ENCODE assay signal across 16 cellular contexts in genomic region chr7:134691820-134692705, GRCh38. TPM values are rescaled to one million over a fixed set of nuclear protein-coding genes. Genes with fewer than 3 reads are reported as not detected.
DNase-seq lines count a peak whose midpoint lies in the region; ATAC-seq and TF ChIP-seq lines count a peak whose summit lies in the region.
"Had no signal": no experiment of that assay in that cellular context is flagged by ENCODE, and none has a peak within 500 bp of the region (broad histone marks: within the 10 kb centered on the region; RNA-seq: fewer than 3 reads in every experiment).

No MANE protein-coding gene starts in this region.

- CTCF ChIA-PET in activated CD8-positive, alpha-beta T cell treated with anti-CD3 and anti-CD28 coated beads, Interleukin-2, amount 10 ng/mL, durations not matched to agents 7 days and 5 days (lab: Charles Lee), result interaction anchor here (1.0 to 2.1 kb wide), 3 partner anchors 9 to 59 kb away, joined by 3 to 8 read pairs (median 4); no protein-coding TSS in a partner anchor

- no peak overlapping the region for H2AFZ ChIP-seq in osteoblast (ENCODE audit: low read length)

- H3K79me2 ChIP-seq in osteoblast (ENCODE audit: insufficient read depth, low read length), result no peaks in the 10 kb centered on the region

- no peaks in the 10 kb centered on the region for H4K20me1 ChIP-seq in osteoblast (ENCODE audit: insufficient read depth, low read length)

- DNase-seq in right cardiac atrium, result peak in 2 of 3 donors; percentile 18 to 49
- DNase-seq in left ventricle myocardium superior, result no peak
- DNase-seq in coronary artery (ENCODE audit: low spot score), result no peak
- no peak for DNase-seq in osteoblast (ENCODE audit: insufficient read length, low spot score, missing footprints)
- peak; percentile 56 to 75 for DNase-seq in aorta
- DNase-seq in HuH-7.5 (ENCODE audit: low spot score), result no peak
- DNase-seq in activated CD8-positive, alpha-beta T cell treated with anti-CD3 and anti-CD28 coated beads, Interleukin-2, amount 10 ng/mL, durations not matched to agents 7 days and 5 days, result no peak
- DNase-seq in WERI-Rb-1, result no peak
- DNase-seq: anterior cingulate cortex; glutamatergic neuron; NCI-H1092; NCI-H774; stimulated activated naive CD8-positive, alpha-beta T cell treated with anti-CD3 and anti-CD28 coated beads, Interleukin-15, Interleukin-2, amounts not matched to agents 100 U/mL and 50 U/mL, for 24 hours; T-cell had no signal

- H3K9me3 Mint-ChIP-seq in activated CD8-positive, alpha-beta T cell treated with anti-CD3 and anti-CD28 coated beads, Interleukin-2, amount 10 ng/mL, durations not matched to agents 7 days and 5 days (ENCODE audit: insufficient read depth), result no peaks in the 10 kb centered on the region
- H3K9me3 Mint-ChIP-seq: T-cell had no signal

- TF ChIP-seq CTCF in coronary artery (IDR thresholded peaks at IDR 0.05) (no peak), osteoblast (IDR thresholded peaks at IDR 0.05; ENCODE audit: extremely low read depth, low read depth, low read length) (no peak), WERI-Rb-1 (IDR thresholded peaks at IDR 0.05; ENCODE audit: low read depth, low read length) (no peak)

- H3K9me3 ChIP-seq in right cardiac atrium (ENCODE audit: control insufficient read depth, low read length) (no peaks in the 10 kb centered on the region), osteoblast (ENCODE audit: low read depth, low read length) (no peaks in the 10 kb centered on the region), aorta (ENCODE audit: control insufficient read depth, low read length) (no peaks in the 10 kb centered on the region), WERI-Rb-1 (ENCODE audit: severe bottlenecking) (no peaks in the 10 kb centered on the region)

- peak overlapping the region; percentile 39 for H3K27ac ChIP-seq in right cardiac atrium (ENCODE audit: low read length)
- H3K27ac ChIP-seq in coronary artery, result peak overlapping the region; percentile 70 to 91
- peak overlapping the region; percentile 98 for H3K27ac ChIP-seq in osteoblast (ENCODE audit: low read depth, low read length)
- H3K27ac ChIP-seq in aorta (ENCODE audit: low read depth in 1 of 2, low read length in 2 of 2), result peak overlapping the region; percentile 97 to 99
- H3K27ac ChIP-seq in WERI-Rb-1, result no peak overlapping the region
- H3K27ac ChIP-seq: HL-60 had no signal

- no peaks in the 10 kb centered on the region for H3K36me3 Mint-ChIP-seq in activated CD8-positive, alpha-beta T cell treated with anti-CD3 and anti-CD28 coated beads, Interleukin-2, amount 10 ng/mL, durations not matched to agents 7 days and 5 days (ENCODE audit: low read depth)
- H3K36me3 Mint-ChIP-seq: T-cell had no signal

- peaks cover 26% of the 10 kb centered on the region for H3K4me1 Mint-ChIP-seq in activated CD8-positive, alpha-beta T cell treated with anti-CD3 and anti-CD28 coated beads, Interleukin-2, amount 10 ng/mL, durations not matched to agents 7 days and 5 days (ENCODE audit: low read depth)

- H3K4me3 Mint-ChIP-seq in activated CD8-positive, alpha-beta T cell treated with anti-CD3 and anti-CD28 coated beads, Interleukin-2, amount 10 ng/mL, durations not matched to agents 7 days and 5 days, result no peak overlapping the region
- H3K4me3 Mint-ChIP-seq: T-cell had no signal

- H3K27me3 ChIP-seq in right cardiac atrium (ENCODE audit: control insufficient read depth, insufficient read depth), result no peaks in the 10 kb centered on the region
- no peaks in the 10 kb centered on the region for H3K27me3 ChIP-seq in osteoblast (ENCODE audit: insufficient read depth, low read length)
- no peaks in the 10 kb centered on the region for H3K27me3 ChIP-seq in aorta (ENCODE audit: control insufficient read depth in 1 of 2, insufficient read depth in 2 of 2, low read length in 1 of 2)
- H3K27me3 ChIP-seq in WERI-Rb-1 (ENCODE audit: insufficient read depth, low read depth, severe bottlenecking), result no peaks in the 10 kb centered on the region

- H3K4me3 ChIP-seq in right cardiac atrium (ENCODE audit: low read length) (no peak overlapping the region), coronary artery (no peak overlapping the region), osteoblast (ENCODE audit: insufficient read depth, low read length) (peak overlapping the region; percentile 7), aorta (ENCODE audit: low read length in 2 of 2) (no peak overlapping the region), WERI-Rb-1 (ENCODE audit: low read depth, low read length) (no peak overlapping the region)

- H3K27me3 Mint-ChIP-seq in activated CD8-positive, alpha-beta T cell treated with anti-CD3 and anti-CD28 coated beads, Interleukin-2, amount 10 ng/mL, durations not matched to agents 7 days and 5 days (ENCODE audit: low read depth), result peaks cover 2% of the 10 kb centered on the region

- ATAC-seq in right cardiac atrium (peak in 1 of 2 donors; percentile 20), left ventricle myocardium superior (no peak), aorta (ENCODE audit: low FRiP score) (peak; percentile 2)
- ATAC-seq in activated CD8-positive, alpha-beta T cell treated with anti-CD3 and anti-CD28 coated beads, Interleukin-2, amount 10 ng/mL, durations not matched to agents 7 days and 5 days, result no peak
- ATAC-seq: HCT116; stimulated activated naive CD8-positive, alpha-beta T cell treated with anti-CD3 and anti-CD28 coated beads, Interleukin-15, Interleukin-2, amounts not matched to agents 100 U/mL and 50 U/mL, for 24 hours; T-cell had no signal

- H3K4me2 ChIP-seq in osteoblast (ENCODE audit: insufficient read depth, low read length), result peak overlapping the region; percentile 76

- H3K36me3 ChIP-seq in osteoblast (ENCODE audit: insufficient read depth, low read length), result no peaks in the 10 kb centered on the region
- no peaks in the 10 kb centered on the region for H3K36me3 ChIP-seq in aorta (ENCODE audit: control insufficient read depth in 1 of 2, insufficient read depth in 2 of 2, low read length in 1 of 2)
- no peaks in the 10 kb centered on the region for H3K36me3 ChIP-seq in WERI-Rb-1

- H3K4me1 ChIP-seq in right cardiac atrium (ENCODE audit: control insufficient read depth, insufficient read depth, low read length) (peaks cover 6% of the 10 kb centered on the region), osteoblast (ENCODE audit: insufficient read depth, low read length) (peaks cover 73% of the 10 kb centered on the region), aorta (ENCODE audit: control insufficient read depth in 1 of 2, insufficient read depth in 2 of 2, low read length in 2 of 2) (peaks cover 4 to 17% of the 10 kb centered on the region in 2 donors)

- POLR2A ChIA-PET in activated CD8-positive, alpha-beta T cell treated with anti-CD3 and anti-CD28 coated beads, Interleukin-2, amount 10 ng/mL, durations not matched to agents 7 days and 5 days (lab: Charles Lee), result no interaction called here

- intact Hi-C loops in right cardiac atrium (cut with DNase I), result loop anchor here (5.0 to 10.0 kb wide), 4 partner anchors 53 to 260 kb away; no protein-coding TSS in a partner anchor
- intact Hi-C loops in left ventricle myocardium superior (cut with micrococcal nuclease), result loop anchor here (5.0 kb wide), 1 partner anchor 260 kb away; no protein-coding TSS in a partner anchor
- intact Hi-C loops in aorta (cut with DNase I), result loop anchor here (2.0 to 10.0 kb wide), 9 partner anchors 35 to 477 kb away; no protein-coding TSS in a partner anchor

- H3K27ac Mint-ChIP-seq in activated CD8-positive, alpha-beta T cell treated with anti-CD3 and anti-CD28 coated beads, Interleukin-2, amount 10 ng/mL, durations not matched to agents 7 days and 5 days, result no peak overlapping the region
- H3K27ac Mint-ChIP-seq: T-cell had no signal

- 49% methylated on average over 10 of the region's 10 CpGs for WGBS in right cardiac atrium
- 3 to 5% methylated on average over 10 of the region's 10 CpGs for WGBS in aorta, 2 donors

RNA-seq across cellular contexts. Expression of gene BPGM, which starts 45.4 kb away (rescaled TPM):
- total RNA-seq in right cardiac atrium (10 to 100 TPM; 12.9 to 18.2 (median 14.3) TPM), left ventricle myocardium superior (15.2 TPM), osteoblast (43.6 and 64.8 TPM in 2 replicates), aorta (10 to 100 TPM; 10.5 to 15.7 TPM)
- polyA plus RNA-seq in right cardiac atrium (16.7 TPM), aorta (10 to 100 TPM; 18.2 to 27.7 TPM)
- total RNA-seq in activated CD8-positive, alpha-beta T cell treated with anti-CD3 and anti-CD28 coated beads, Interleukin-2, amount 10 ng/mL, durations not matched to agents 7 days and 5 days, result 10 to 100 TPM; 11.9 to 12.2 TPM

Comparison
In these comparisons a context has a peak if more than half of its experiments do, and no peak if none do; other contexts are left out.
1. DNase-seq: peak in right cardiac atrium (2 of 3) and aorta (2 of 2); none in left ventricle myocardium superior (single experiment), coronary artery (single experiment), osteoblast (single experiment), HuH-7.5 (single experiment), activated CD8-positive, alpha-beta T cell treated with anti-CD3 and anti-CD28 coated beads, Interleukin-2, amount 10 ng/mL, durations not matched to agents 7 days and 5 days (single experiment) and WERI-Rb-1 (single experiment).